8 cellular contexts compared by ENCODE assay signal in genomic region chr17:28335201-28335958, GRCh38. TPM values are rescaled to one million over a fixed set of nuclear protein-coding genes. Genes with fewer than 3 reads are reported as not detected.
A peak's percentile ranks its signal among the peaks of the same experiment; 100 is the strongest.
DNase-seq lines count a peak whose midpoint lies in the region; ATAC-seq and TF ChIP-seq lines count a peak whose summit lies in the region.

TSS of gene IFT20 (minus strand) at chr17:28335472. CDS start at chr17:28331985, 3,487 bp downstream.
A gene with protein sequence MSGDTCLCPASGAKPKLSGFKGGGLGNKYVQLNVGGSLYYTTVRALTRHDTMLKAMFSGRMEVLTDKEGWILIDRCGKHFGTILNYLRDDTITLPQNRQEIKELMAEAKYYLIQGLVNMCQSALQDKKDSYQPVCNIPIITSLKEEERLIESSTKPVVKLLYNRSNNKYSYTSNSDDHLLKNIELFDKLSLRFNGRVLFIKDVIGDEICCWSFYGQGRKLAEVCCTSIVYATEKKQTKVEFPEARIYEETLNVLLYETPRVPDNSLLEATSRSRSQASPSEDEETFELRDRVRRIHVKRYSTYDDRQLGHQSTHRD (plus strand): TSS chr17:28335761. CDS start chr17:28339522, 3,761 bp downstream.

- H4K20me1 ChIP-seq in OCI-LY1 (ENCODE audit: insufficient read depth, low read length): no peaks in the 10 kb centered on the region

- H3K79me2 ChIP-seq in OCI-LY1 (ENCODE audit: insufficient read depth, low read length): no peaks in the 10 kb centered on the region

- in situ Hi-C loops in endometrial microvascular endothelial cells (cut with HindIII; ENCODE audit: inconsistent ontology term, low pct_unique_long_range_greater_than_20kb, low sequenced_read_pairs): no loop called here

- H3K36me3 Mint-ChIP-seq in Calu3 (ENCODE audit: insufficient read depth, unreplicated experiment): peaks cover 55% of the 10 kb centered on the region

- no peaks in the 10 kb centered on the region for H3K9me3 Mint-ChIP-seq in Calu3 (ENCODE audit: low read depth, unreplicated experiment)

- TF ChIP-seq CTCF in Calu3 (IDR thresholded peaks at IDR 0.05; ENCODE audit: unreplicated experiment) (no peak), OCI-LY1 (IDR thresholded peaks at IDR 0.05; ENCODE audit: low read length) (no peak)

- peak within 1 kb of the TSS; percentile 89 for H3K27ac Mint-ChIP-seq in Calu3 (ENCODE audit: unreplicated experiment)

- peak; percentile 96 for ATAC-seq in GM21447 (IDR thresholded peaks at IDR 0.05; ENCODE audit: unreplicated experiment)

- H3K27ac ChIP-seq in HUES64 (ENCODE audit: low read depth, low read length) (peak within 1 kb of the TSS; percentile 84), OCI-LY1 (ENCODE audit: low read depth, low read length, poor library complexity, severe bottlenecking) (no peak within 1 kb of the TSS)

- peaks cover 12% of the 10 kb centered on the region; the same call in 1 of the 2 replicates for H3K4me1 ChIP-seq in HUES64 (ENCODE audit: insufficient read depth, low read length)
- peaks cover 26% of the 10 kb centered on the region for H3K4me1 ChIP-seq in OCI-LY1 (ENCODE audit: insufficient read depth, low read length, severe bottlenecking)

- H3K27me3 ChIP-seq in HUES64 (ENCODE audit: insufficient read depth, low read length) (no peaks in the 10 kb centered on the region), OCI-LY1 (ENCODE audit: insufficient read depth, low read length) (no peaks in the 10 kb centered on the region)

- H3K4me3 Mint-ChIP-seq in Calu3 (ENCODE audit: low read depth, unreplicated experiment): peak within 1 kb of the TSS; percentile 93

- H3K4me2 ChIP-seq in OCI-LY1 (ENCODE audit: low read length): peak within 1 kb of the TSS; percentile 86

- peaks cover 13% of the 10 kb centered on the region for H3K36me3 ChIP-seq in HUES64 (ENCODE audit: insufficient read depth, low read length)
- peaks cover 13% of the 10 kb centered on the region; the same call in 1 of the 2 replicates for H3K36me3 ChIP-seq in OCI-LY1 (ENCODE audit: insufficient read depth, low read length)

- H3K4me1 Mint-ChIP-seq in Calu3 (ENCODE audit: low read depth, unreplicated experiment): peaks cover 40% of the 10 kb centered on the region

- H3K9me2 ChIP-seq in OCI-LY1 (ENCODE audit: low read depth, low read length): no peaks in the 10 kb centered on the region

- H3K9me3 ChIP-seq in HUES64 (ENCODE audit: insufficient read depth, low read depth, low read length) (no peaks in the 10 kb centered on the region), OCI-LY1 (ENCODE audit: low read length) (no peaks in the 10 kb centered on the region)

- under 1% methylated on average over 62 of the region's 62 CpGs for WGBS in HUES64

- H3K4me3 ChIP-seq in HUES64 (ENCODE audit: low read length) (peak within 1 kb of the TSS; percentile 92), OCI-LY1 (ENCODE audit: low read depth, low read length, poor library complexity, severe bottlenecking) (peak within 1 kb of the TSS; percentile 84)

- peak; percentile 98 for DNase-seq in Calu3
- peak; percentile 96 for DNase-seq in activated CD8-positive, alpha-beta memory T cell treated with anti-CD3 and anti-CD28 coated beads, Interleukin-2, amount 50 U/mL, for 4 hours
- DNase-seq in mesenteric fat pad (ENCODE audit: low spot score): peak; percentile 99
- peak; percentile 82 for DNase-seq in stimulated activated CD8-positive, alpha-beta memory T cell treated with anti-CD3 and anti-CD28 coated beads, Interleukin-15, amount 100 ng/mL, for 24 hours (ENCODE audit: low read depth)

- peak within 1 kb of the TSS; percentile 81 for H3K9ac ChIP-seq in HUES64 (ENCODE audit: low read depth, low read length)
- H3K9ac ChIP-seq in OCI-LY1 (ENCODE audit: low read length): peak within 1 kb of the TSS; percentile 77

- no peak within 1 kb of the TSS for H2AFZ ChIP-seq in OCI-LY1 (ENCODE audit: low read length)

- BruUV-seq in Calu3 (replicated peaks; lab: Mats Ljungman, UMichigan): no TSS peak

- intact Hi-C loops in Calu3 (cut with micrococcal nuclease; ENCODE audit: unreplicated experiment): no loop called here

- H3K27me3 Mint-ChIP-seq in Calu3 (ENCODE audit: unreplicated experiment): no peaks in the 10 kb centered on the region

- no peaks in the 10 kb centered on the region for H3F3A ChIP-seq in OCI-LY1 (ENCODE audit: insufficient read depth, low read length)

- CTCF ChIA-PET in Calu3 (lab: Charles Lee): interaction anchor here (0.6 to 1.9 kb wide), 13 partner anchors 10 to 1010 kb away, joined by 3 to 10 read pairs (median 5); partner anchors contain the start of genes LYRM9, POLDIP2 and TMEM97

RNA-seq across cellular contexts. Expression of gene IFT20, which starts in this region (rescaled TPM):
- total RNA-seq in Calu3 (2022) (31.9 and 32.1 TPM in 2 replicates), endometrial microvascular endothelial cells (ENCODE audit: inconsistent ontology term) (31.0 TPM), mesenteric fat pad (31.3 TPM)
- polyA plus RNA-seq in HUES64 (2013, experiment 1 of 2): 18.5 TPM
- 20.2 TPM for polyA plus RNA-seq in HUES64 (2013, experiment 2 of 2)

RNA-seq across cellular contexts. Expression of the second gene that starts in this region (rescaled TPM):
- total RNA-seq in Calu3 (2022): 45.9 and 49.4 TPM in 2 replicates
- polyA plus RNA-seq in HUES64 (2013, experiment 1 of 2): 9.3 TPM
- polyA plus RNA-seq in HUES64 (2013, experiment 2 of 2): 12.1 TPM
- total RNA-seq in endometrial microvascular endothelial cells (ENCODE audit: inconsistent ontology term): 65.8 TPM
- 61.3 TPM for total RNA-seq in mesenteric fat pad
